19 cellular contexts compared by ENCODE assay signal in the genomic region with DNA sequence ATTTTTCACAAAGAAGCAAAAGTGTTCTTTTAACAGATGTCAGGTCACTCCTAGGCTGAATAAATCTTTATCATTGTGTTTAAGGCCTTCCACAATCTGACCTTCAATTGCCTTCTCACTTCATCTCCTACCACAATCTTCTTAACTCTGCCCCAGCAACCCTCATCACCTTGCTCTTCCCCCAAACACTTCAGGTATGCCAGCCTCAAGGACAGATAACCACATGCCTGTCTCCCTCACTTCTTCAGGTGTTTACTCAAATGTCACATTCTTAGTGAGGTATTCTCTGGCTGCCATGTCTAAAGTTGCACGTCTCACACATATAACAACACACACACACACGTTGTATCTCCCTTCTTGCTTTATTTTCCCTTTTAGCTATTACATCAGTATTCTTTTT.
DNase-seq lines count a peak whose midpoint lies in the region; FAIRE-seq and TF ChIP-seq lines count a peak whose summit lies in the region.
"Had no signal": no experiment of that assay in that cellular context is flagged by ENCODE, and none has a peak within 500 bp of the region (broad histone marks: within the 10 kb centered on the region; RNA-seq: fewer than 3 reads in every experiment).

No MANE protein-coding gene starts in this region.

- no peak overlapping the region for H3K4ac ChIP-seq in neuronal stem cell (ENCODE audit: low read length)

- no peak overlapping the region for H4K8ac ChIP-seq in neuronal stem cell (ENCODE audit: low read depth, low read length)

- H3K14ac ChIP-seq in neuronal stem cell (ENCODE audit: low read length) = no peak overlapping the region

- BruUV-seq in MCF 10A (replicated peaks; lab: Mats Ljungman, UMichigan) = no TSS peak
- BruUV-seq in endothelial cell of umbilical vein (replicated peaks; lab: Mats Ljungman, UMichigan) = no TSS peak

- CTCF ChIA-PET in MCF 10A (lab: Yijun Ruan, JAX) = interaction anchor here (0.7 kb wide), 1 partner anchor 1965 kb away, joined by 3 read pairs; no protein-coding TSS in a partner anchor
- CTCF ChIA-PET in endothelial cell of umbilical vein (lab: Charles Lee) = no interaction called here

- H3K9ac ChIP-seq in endothelial cell of umbilical vein (replicated peaks; ENCODE audit: extremely low read depth, insufficient read depth, low read length) (no peak overlapping the region), neural progenitor cell (no peak overlapping the region), neuronal stem cell (ENCODE audit: low read depth, low read length, poor library complexity) (no peak overlapping the region)

- no peaks in the 10 kb centered on the region for H3K79me1 ChIP-seq in neuronal stem cell (ENCODE audit: low read depth, low read length)

- dilution Hi-C loops in endothelial cell of umbilical vein (cut with MboI; ENCODE audit: extremely low pct_ligation_motif_present, low sequenced_read_pairs) = no loop called here

- H3K79me2 ChIP-seq in endothelial cell of umbilical vein (ENCODE audit: control insufficient read depth, insufficient read depth, low read length) (no peaks in the 10 kb centered on the region), neural progenitor cell (ENCODE audit: low read depth) (no peaks in the 10 kb centered on the region)

- H3K4me1 Mint-ChIP-seq in MCF 10A (ENCODE audit: insufficient read depth, unreplicated experiment) = no peaks in the 10 kb centered on the region
- no peaks in the 10 kb centered on the region for H3K4me1 Mint-ChIP-seq in neural progenitor cell
- H3K4me1 Mint-ChIP-seq: CD4-positive, alpha-beta memory T cell had no signal

- H3K23ac ChIP-seq in neuronal stem cell (ENCODE audit: low read depth, low read length, poor library complexity) = no peak overlapping the region

- no peak overlapping the region for H2BK12ac ChIP-seq in neuronal stem cell (ENCODE audit: low read length)

- H3F3A ChIP-seq in neural progenitor cell (ENCODE audit: low read depth) = no peaks in the 10 kb centered on the region

- H3K9me3 ChIP-seq in breast epithelium (no peaks in the 10 kb centered on the region), endothelial cell of umbilical vein (replicated peaks; ENCODE audit: control insufficient read depth, insufficient read depth, low read length) (no peaks in the 10 kb centered on the region), neural progenitor cell (ENCODE audit: low read depth) (no peaks in the 10 kb centered on the region), neuronal stem cell (replicated peaks in 1 of 2; ENCODE audit: control insufficient read depth in 2 of 2, insufficient read depth in 1 of 2, low read depth in 1 of 2, low read length in 2 of 2) (no peaks in the 10 kb centered on the region)
- H3K9me3 ChIP-seq: A549 had no signal

- H3K27me3 ChIP-seq in breast epithelium (no peaks in the 10 kb centered on the region), endothelial cell of umbilical vein (ENCODE audit: control insufficient read depth in 2 of 2, insufficient read depth in 2 of 2, low read length in 2 of 2) (no peaks in the 10 kb centered on the region), neural progenitor cell (no peaks in the 10 kb centered on the region), neuronal stem cell (ENCODE audit: control insufficient read depth in 3 of 3, insufficient read depth in 3 of 3, low read depth in 1 of 3, low read length in 3 of 3) (no peaks in the 10 kb centered on the region)

- TF ChIP-seq POLR2A in breast epithelium (IDR thresholded peaks at IDR 0.05) (no peak), endothelial cell of umbilical vein (IDR thresholded peaks at IDR 0.05; ENCODE audit: low read depth, low read length) (no peak)

- intact Hi-C loops in MCF 10A (cut with micrococcal nuclease) = no loop called here
- intact Hi-C loops in breast epithelium (cut with DNase I; ENCODE audit: low total_unique reads) = no loop called here
- intact Hi-C loops in endothelial cell of umbilical vein (cut with micrococcal nuclease) = no loop called here

- H2BK15ac ChIP-seq in neuronal stem cell (ENCODE audit: low read length) = no peak overlapping the region

- H3K4me2 ChIP-seq in endothelial cell of umbilical vein (ENCODE audit: insufficient read depth, low read length) (no peak overlapping the region), neural progenitor cell (no peak overlapping the region), neuronal stem cell (ENCODE audit: insufficient read depth, low read length, poor library complexity, severe bottlenecking) (no peak overlapping the region)
- H3K4me2 ChIP-seq: A549 had no signal

- POLR2A ChIA-PET in MCF 10A (lab: Yijun Ruan, JAX) = no interaction called here
- POLR2A ChIA-PET in endothelial cell of umbilical vein (lab: Charles Lee) = no interaction called here

- H4K91ac ChIP-seq in neuronal stem cell (ENCODE audit: low read depth, low read length, poor library complexity) = no peak overlapping the region

- FAIRE-seq in endothelial cell of umbilical vein (lab: Jason Lieb, UNC) = no peak
- FAIRE-seq: A549, GM12878, GM19239, H54 had no signal

- H2AK5ac ChIP-seq in neuronal stem cell (ENCODE audit: low read depth, low read length) = no peak overlapping the region

- H2AFZ ChIP-seq in endothelial cell of umbilical vein (ENCODE audit: low read depth, low read length) (no peak overlapping the region), neural progenitor cell (replicated peaks) (peak overlapping the region; percentile 74), neuronal stem cell (ENCODE audit: low read length) (no peak overlapping the region)

- H3K4me1 ChIP-seq in breast epithelium (no peaks in the 10 kb centered on the region), endothelial cell of umbilical vein (ENCODE audit: control insufficient read depth, extremely low read depth, insufficient read depth, low read length) (peaks cover 14% of the 10 kb centered on the region), neural progenitor cell (no peaks in the 10 kb centered on the region), neuronal stem cell (ENCODE audit: control insufficient read depth in 2 of 2, insufficient read depth in 1 of 2, low read depth in 1 of 2, low read length in 2 of 2) (no peaks in the 10 kb centered on the region)
- H3K4me1 ChIP-seq: A549 had no signal

- no CpG with 5 or more reads among the region's 2 CpGs for WGBS in neuronal stem cell (ENCODE audit: extremely low coverage in 2 of 2, insufficient read length in 2 of 2, insufficient replicate concordance in 1 of 2), 2 donors

- no peak overlapping the region for H2BK120ac ChIP-seq in neuronal stem cell (ENCODE audit: low read depth, low read length)

- TF ChIP-seq CTCF in MCF 10A (IDR thresholded peaks at IDR 0.05; ENCODE audit: unreplicated experiment) (no peak), breast epithelium (IDR thresholded peaks at IDR 0.05) (no peak), endothelial cell of umbilical vein (IDR thresholded peaks at IDR 0.05; ENCODE audit: extremely low read depth in 1 of 2, insufficient read depth in 1 of 2, low read depth in 1 of 2, low read length in 2 of 2) (no peak), neural progenitor cell (IDR thresholded peaks at IDR 0.05) (no peak)

- no peak overlapping the region for H3K18ac ChIP-seq in neuronal stem cell (ENCODE audit: low read length)

- H3K27ac Mint-ChIP-seq in MCF 10A (ENCODE audit: low read depth, unreplicated experiment) = peak overlapping the region; percentile 55
- H3K27ac Mint-ChIP-seq in neural progenitor cell = no peak overlapping the region
- H3K27ac Mint-ChIP-seq: CD4-positive, alpha-beta memory T cell; HFFc6 had no signal

- no peak overlapping the region for H2BK5ac ChIP-seq in neuronal stem cell (ENCODE audit: low read length)

- H3K27ac ChIP-seq in breast epithelium (no peak overlapping the region), endothelial cell of umbilical vein (ENCODE audit: insufficient read depth, low read depth, low read length) (no peak overlapping the region), neural progenitor cell (no peak overlapping the region), neuronal stem cell (replicated peaks; ENCODE audit: low read length) (no peak overlapping the region)
- H3K27ac ChIP-seq: 22Rv1, A549, C4-2B, HL-60 had no signal

- H3K4me3 Mint-ChIP-seq in MCF 10A (ENCODE audit: unreplicated experiment) (no peak overlapping the region), neural progenitor cell (no peak overlapping the region)
- H3K4me3 Mint-ChIP-seq: CD4-positive, alpha-beta memory T cell; HFFc6 had no signal

- H3K27me3 Mint-ChIP-seq in MCF 10A (ENCODE audit: insufficient read depth, unreplicated experiment) (no peaks in the 10 kb centered on the region), neural progenitor cell (ENCODE audit: insufficient read depth, low read depth) (peaks cover 3% of the 10 kb centered on the region)
- H3K27me3 Mint-ChIP-seq: CD4-positive, alpha-beta memory T cell had no signal

- no peaks in the 10 kb centered on the region for H4K20me1 ChIP-seq in endothelial cell of umbilical vein (replicated peaks; ENCODE audit: control insufficient read depth, extremely low read depth, insufficient read depth, low read length)
- no peaks in the 10 kb centered on the region for H4K20me1 ChIP-seq in neural progenitor cell (ENCODE audit: low read depth)

- no peak for DNase-seq in MCF 10A (ENCODE audit: unreplicated experiment)
- DNase-seq in breast epithelium (ENCODE audit: low spot score in 2 of 2) = no peak
- DNase-seq in endothelial cell of umbilical vein (ENCODE audit: low read depth, low spot score) = peak; percentile 2
- no peak for DNase-seq in neural progenitor cell (ENCODE audit: low spot score)
- no peak for DNase-seq in neuronal stem cell (ENCODE audit: low spot score)
- DNase-seq in NCI-H524 treated with DMSO at 0.1 percent for 48 hours (lab: John Stamatoyannopoulos, UW) = no peak
- DNase-seq in ureter (ENCODE audit: low spot score) = no peak
- DNase-seq: AML-193; Calu3; CD4-positive, alpha-beta memory T cell; DMS79 treated with DMSO at 0.1 percent for 48 hours; HFFc6 had no signal

- no peaks in the 10 kb centered on the region for H3K9me1 ChIP-seq in endothelial cell of umbilical vein (replicated peaks; ENCODE audit: control insufficient read depth, extremely low read depth, insufficient read depth, low read length)

- no peaks in the 10 kb centered on the region for H3K9me3 Mint-ChIP-seq in MCF 10A (ENCODE audit: unreplicated experiment)
- no peaks in the 10 kb centered on the region for H3K9me3 Mint-ChIP-seq in neural progenitor cell
- H3K9me3 Mint-ChIP-seq: HFFc6 had no signal

- H3K36me3 Mint-ChIP-seq in MCF 10A (ENCODE audit: insufficient read depth, unreplicated experiment) (peaks cover 8% of the 10 kb centered on the region), neural progenitor cell (no peaks in the 10 kb centered on the region)
- H3K36me3 Mint-ChIP-seq: CD4-positive, alpha-beta memory T cell had no signal

- no peak overlapping the region for H3K4me3 ChIP-seq in breast epithelium
- H3K4me3 ChIP-seq in endothelial cell of umbilical vein (replicated peaks in 1 of 3; ENCODE audit: insufficient read depth in 1 of 3, low read depth in 1 of 3, low read length in 3 of 3) = no peak overlapping the region
- H3K4me3 ChIP-seq in neural progenitor cell = no peak overlapping the region
- no peak overlapping the region for H3K4me3 ChIP-seq in neuronal stem cell (ENCODE audit: low read length in 2 of 2)
- H3K4me3 ChIP-seq: A549, GM12878 had no signal

- no peaks in the 10 kb centered on the region for H3K36me3 ChIP-seq in breast epithelium
- no peaks in the 10 kb centered on the region for H3K36me3 ChIP-seq in endothelial cell of umbilical vein (ENCODE audit: control insufficient read depth in 2 of 2, extremely low read depth in 1 of 2, insufficient read depth in 2 of 2, low read length in 2 of 2)
- H3K36me3 ChIP-seq in neural progenitor cell = peaks cover 8% of the 10 kb centered on the region
- no peaks in the 10 kb centered on the region for H3K36me3 ChIP-seq in neuronal stem cell (replicated peaks in 1 of 2; ENCODE audit: control insufficient read depth in 2 of 2, insufficient read depth in 2 of 2, low read length in 2 of 2)
